1 cellular context compared by ENCODE assay signal in the genomic region with DNA sequence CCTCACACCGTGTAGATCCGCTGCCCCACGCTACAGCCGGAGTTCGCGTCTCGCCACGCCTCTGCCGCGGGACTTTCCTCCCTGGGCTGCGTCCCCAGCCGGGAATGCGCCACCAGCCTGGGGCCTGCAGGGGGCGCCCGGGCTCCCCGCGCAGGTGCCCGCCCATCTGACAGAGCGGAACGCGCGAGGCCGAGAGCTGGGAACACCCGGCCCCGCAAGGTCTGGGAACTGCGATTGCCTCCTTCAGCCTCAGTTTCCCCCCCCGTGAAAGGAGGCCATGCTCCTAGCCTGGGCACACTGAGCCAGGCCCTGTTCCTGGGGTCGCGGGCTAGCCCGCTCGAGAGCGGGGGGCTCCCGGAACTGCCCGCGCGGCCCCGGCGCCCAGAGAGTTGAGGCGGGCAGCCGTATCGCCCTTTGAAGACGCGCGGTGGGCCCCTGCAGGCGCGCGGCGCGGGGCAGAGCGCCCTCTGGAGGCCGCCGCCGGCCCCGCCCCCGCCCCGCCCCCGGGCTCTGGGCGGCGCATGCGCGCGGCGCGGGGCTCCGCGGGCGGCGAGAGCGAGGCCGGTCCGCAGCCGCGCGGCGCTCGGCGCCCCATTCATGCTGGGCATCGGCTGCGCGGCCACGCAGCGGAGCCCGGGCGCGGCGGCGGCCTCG.
TF ChIP-seq lines count a peak whose summit lies in the region.

Gene PLXNA1 (plus strand): TSS at position 594 of the 654 bp plus-strand sequence. CDS start 5,479 bp downstream, outside the sequence.

TF ChIP-seq in HCT116, 20 proteins besides CTCF, POLR2A, EP300 and RAD21 (continued from another document):
- TF ChIP-seq, protein P1, sequence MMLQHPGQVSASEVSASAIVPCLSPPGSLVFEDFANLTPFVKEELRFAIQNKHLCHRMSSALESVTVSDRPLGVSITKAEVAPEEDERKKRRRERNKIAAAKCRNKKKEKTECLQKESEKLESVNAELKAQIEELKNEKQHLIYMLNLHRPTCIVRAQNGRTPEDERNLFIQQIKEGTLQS (IDR thresholded peaks at IDR 0.05) = no peak
- TF ChIP-seq CEBPB (IDR thresholded peaks at IDR 0.05; ENCODE audit: low read depth) (no peak), ELF1 (IDR thresholded peaks at IDR 0.05; ENCODE audit: borderline replicate concordance, low read depth) (no peak; the same call in 1 of the 2 replicates), EZH2phosphoT487 (IDR thresholded peaks at IDR 0.05; ENCODE audit: borderline replicate concordance) (no peak), CBX3 (IDR thresholded peaks at IDR 0.05; ENCODE audit: low read depth) (peak; percentile 91; the same call in 1 of the 2 replicates), EZH2 (IDR thresholded peaks at IDR 0.05) (no peak), SIN3A (IDR thresholded peaks at IDR 0.05; ENCODE audit: low read depth) (no peak), POLR2AphosphoS5 (IDR thresholded peaks at IDR 0.05; ENCODE audit: low read depth, low read length) (peak; percentile 46; the same call in 1 of the 2 replicates), EGR1 (IDR thresholded peaks at IDR 0.05; ENCODE audit: low read depth) (no peak), SP1 (IDR thresholded peaks at IDR 0.05; ENCODE audit: low read depth) (no peak), SRF (IDR thresholded peaks at IDR 0.05; ENCODE audit: low read depth) (no peak; the same call in 1 of the 2 replicates), YY1 (IDR thresholded peaks at IDR 0.05; ENCODE audit: extremely low read depth, insufficient replicate concordance, low read depth, low read length) (peak; percentile 66), MAX (IDR thresholded peaks at IDR 0.05) (peak; percentile 92)
